Comparison of ENCODE assay signal across 8 cellular contexts in the genomic region with DNA sequence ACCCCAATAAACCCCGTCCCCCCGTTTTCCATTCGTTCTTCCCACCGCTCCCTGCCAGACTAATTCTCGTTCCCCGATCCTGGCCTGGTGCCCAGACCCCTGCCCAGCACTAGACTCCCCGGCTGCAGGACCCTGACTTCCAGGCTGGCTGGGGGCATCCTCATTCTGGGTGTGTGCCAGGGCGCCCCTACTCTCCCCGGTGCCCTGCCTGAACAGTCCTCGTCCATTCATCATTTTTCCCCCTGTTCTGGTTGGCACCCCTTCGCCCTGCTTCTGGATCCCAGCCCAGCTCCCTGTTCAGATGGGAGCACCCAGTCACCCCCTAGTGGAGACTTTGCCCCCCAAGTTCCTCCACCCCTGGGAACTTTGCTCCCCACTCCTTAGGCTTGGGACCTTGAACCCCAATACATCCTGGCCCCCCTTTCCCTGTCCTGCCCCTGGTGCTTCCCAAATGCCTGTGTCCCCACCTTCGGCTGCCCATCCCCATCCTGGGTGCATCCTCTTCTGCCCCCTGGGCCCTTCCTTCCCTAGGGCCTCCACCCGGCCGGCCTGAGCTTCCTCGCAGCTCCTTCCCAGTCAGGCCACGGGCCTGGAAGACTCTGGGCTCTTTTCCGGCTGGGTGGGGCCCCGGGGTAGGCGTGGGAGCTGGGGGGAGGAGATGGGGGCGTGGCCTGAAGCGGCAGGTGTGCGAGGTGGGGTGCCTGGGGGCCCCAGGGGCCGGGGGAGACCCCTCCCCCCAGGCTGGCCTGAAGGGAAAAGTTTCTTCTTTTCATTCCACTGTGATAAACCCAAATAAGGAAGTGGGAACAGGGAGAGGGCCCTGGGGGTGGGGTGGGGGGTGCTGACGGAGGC. TPM values are rescaled to one million over a fixed set of nuclear protein-coding genes. Genes with fewer than 3 reads are reported as not detected.
DNase-seq lines count a peak whose midpoint lies in the region; ATAC-seq and TF ChIP-seq lines count a peak whose summit lies in the region.

No MANE protein-coding gene starts in this region.

- H3K27ac Mint-ChIP-seq in activated naive CD8-positive, alpha-beta T cell treated with anti-CD3 and anti-CD28 coated beads for 36 hours, result peak overlapping the region; percentile 11

- no peaks in the 10 kb centered on the region for H3K9me2 ChIP-seq in hepatocyte (replicated peaks; ENCODE audit: insufficient read depth)

- H3K4me1 ChIP-seq in KMS-11 (ENCODE audit: low read depth, poor library complexity, severe bottlenecking), result peaks cover 6% of the 10 kb centered on the region
- peaks cover 21% of the 10 kb centered on the region for H3K4me1 ChIP-seq in hepatocyte (ENCODE audit: insufficient read depth)

- DNase-seq in Daoy (ENCODE audit: low read depth), result peak; percentile 54
- peak; percentile 26 for DNase-seq in activated naive CD8-positive, alpha-beta T cell treated with anti-CD3 and anti-CD28 coated beads for 36 hours
- peak; percentile 75 for DNase-seq in hepatocyte (ENCODE audit: low spot score)
- no peak for DNase-seq in retina
- no peak for DNase-seq in NK-92 (lab: John Stamatoyannopoulos, UW; ENCODE audit: unreplicated experiment)

- H3K79me2 ChIP-seq in KMS-11 (ENCODE audit: insufficient read depth, low read depth), result no peaks in the 10 kb centered on the region
- peaks cover 16% of the 10 kb centered on the region for H3K79me2 ChIP-seq in hepatocyte

- no peaks in the 10 kb centered on the region for H3K9me3 Mint-ChIP-seq in activated naive CD8-positive, alpha-beta T cell treated with anti-CD3 and anti-CD28 coated beads for 36 hours

- H3K27me3 Mint-ChIP-seq in activated naive CD8-positive, alpha-beta T cell treated with anti-CD3 and anti-CD28 coated beads for 36 hours, result no peaks in the 10 kb centered on the region

- H3K27ac ChIP-seq in KMS-11 (no peak overlapping the region), hepatocyte (peak overlapping the region; percentile 69), skin epidermis (peak overlapping the region; percentile 11 to 90 (median 80))

- WGBS in hepatocyte (ENCODE audit: low lambda C conversion rate, missing lambda C conversion rate), result 10% methylated on average over 18 of the region's 24 CpGs

- no peak for ATAC-seq in HG03442 (IDR thresholded peaks at IDR 0.05; ENCODE audit: unreplicated experiment)

- peak overlapping the region; percentile 35; the same call in 1 of the 2 replicates for H3K9ac ChIP-seq in KMS-11

- no peaks in the 10 kb centered on the region for H3K36me3 Mint-ChIP-seq in activated naive CD8-positive, alpha-beta T cell treated with anti-CD3 and anti-CD28 coated beads for 36 hours

- peak; percentile 49 for TF ChIP-seq CTCF in KMS-11 (conservative IDR thresholded peaks at IDR 0.05; ENCODE audit: low read depth, low read length)
- peak; percentile 34 for TF ChIP-seq CTCF in hepatocyte (IDR thresholded peaks at IDR 0.05; ENCODE audit: poor library complexity)

- H3K36me3 ChIP-seq in KMS-11 (ENCODE audit: insufficient read depth) (no peaks in the 10 kb centered on the region), hepatocyte (replicated peaks; ENCODE audit: insufficient read depth, low read depth) (no peaks in the 10 kb centered on the region)

- no peaks in the 10 kb centered on the region for H3K9me3 ChIP-seq in hepatocyte (ENCODE audit: low read depth)

- H3K4me2 ChIP-seq in KMS-11 (peak overlapping the region; percentile 72), hepatocyte (peak overlapping the region; percentile 99)

- H3K4me3 ChIP-seq in KMS-11 (IDR thresholded peaks at IDR 0.05; ENCODE audit: insufficient read depth, low read depth, low read length) (no peak overlapping the region), hepatocyte (peak overlapping the region; percentile 82), skin epidermis (peak overlapping the region; percentile 55 to 91 (median 70))

- peaks cover 13% of the 10 kb centered on the region for H3K4me1 Mint-ChIP-seq in activated naive CD8-positive, alpha-beta T cell treated with anti-CD3 and anti-CD28 coated beads for 36 hours

- H2AFZ ChIP-seq in KMS-11 (ENCODE audit: low read depth), result peak overlapping the region; percentile 85; the same call in 1 of the 2 replicates
- H2AFZ ChIP-seq in hepatocyte, result peak overlapping the region; percentile 74

- H3K27me3 ChIP-seq in KMS-11 (ENCODE audit: insufficient read depth, low read depth), result no peaks in the 10 kb centered on the region
- no peaks in the 10 kb centered on the region for H3K27me3 ChIP-seq in hepatocyte

- H3K4me3 Mint-ChIP-seq in activated naive CD8-positive, alpha-beta T cell treated with anti-CD3 and anti-CD28 coated beads for 36 hours, result peak overlapping the region; percentile 91

- H4K20me1 ChIP-seq in KMS-11 (ENCODE audit: insufficient read depth) (no peaks in the 10 kb centered on the region), hepatocyte (ENCODE audit: insufficient read depth, poor library complexity, severe bottlenecking) (peaks cover 5% of the 10 kb centered on the region)

RNA-seq across cellular contexts. Expression of gene PLCB3, which starts 0.9 kb away (rescaled TPM):
- 11.5 and 13.2 TPM in 2 replicates for total RNA-seq in Daoy (2014; rRNA removed; shearing (Covaris generic))
- total RNA-seq in activated naive CD8-positive, alpha-beta T cell treated with anti-CD3 and anti-CD28 coated beads for 36 hours, result 1 to 10 TPM; 7.3 to 7.4 TPM
- 21.1 and 23.5 TPM in 2 replicates for total RNA-seq in hepatocyte
- 19.0 and 19.5 TPM in 2 replicates for polyA plus RNA-seq in hepatocyte

RNA-seq across cellular contexts. Expression of gene PPP1R14B, which starts 5.5 kb away (rescaled TPM):
- total RNA-seq in Daoy (2014; rRNA removed; shearing (Covaris generic)), result 414 and 421 TPM in 2 replicates
- total RNA-seq in activated naive CD8-positive, alpha-beta T cell treated with anti-CD3 and anti-CD28 coated beads for 36 hours, result 100 to 1,000 TPM; 332 to 336 TPM
- total RNA-seq in hepatocyte, result 86.8 and 96.1 TPM in 2 replicates
- 222 and 229 TPM in 2 replicates for polyA plus RNA-seq in hepatocyte

RNA-seq across cellular contexts. Expression of gene FKBP2, which starts 11.3 kb away (rescaled TPM):
- total RNA-seq in Daoy (2014; rRNA removed; shearing (Covaris generic)), result 18.8 and 102 TPM in 2 replicates
- 10 to 100 TPM; 21.9 to 22.8 TPM for total RNA-seq in activated naive CD8-positive, alpha-beta T cell treated with anti-CD3 and anti-CD28 coated beads for 36 hours
- 57.7 and 73.5 TPM in 2 replicates for total RNA-seq in hepatocyte
- polyA plus RNA-seq in hepatocyte, result 349 and 421 TPM in 2 replicates

RNA-seq across cellular contexts. Expression of gene VEGFB, which starts 17.8 kb away (rescaled TPM):
- 6.7 and 8.9 TPM in 2 replicates for total RNA-seq in Daoy (2014; rRNA removed; shearing (Covaris generic))
- 10 to 100 TPM; 84.7 to 85.8 TPM for total RNA-seq in activated naive CD8-positive, alpha-beta T cell treated with anti-CD3 and anti-CD28 coated beads for 36 hours
- 29.1 and 30.5 TPM in 2 replicates for total RNA-seq in hepatocyte
- 116 and 117 TPM in 2 replicates for polyA plus RNA-seq in hepatocyte

RNA-seq across cellular contexts. Expression of gene DNAJC4, which starts 21.9 kb away (rescaled TPM):
- total RNA-seq in Daoy (2014; rRNA removed; shearing (Covaris generic)), result 1.7 and 2.7 TPM in 2 replicates
- total RNA-seq in activated naive CD8-positive, alpha-beta T cell treated with anti-CD3 and anti-CD28 coated beads for 36 hours, result 10 to 100 TPM; 16.5 to 17.7 TPM
- 12.8 and 13.4 TPM in 2 replicates for total RNA-seq in hepatocyte
- 58.4 and 61.7 TPM in 2 replicates for polyA plus RNA-seq in hepatocyte

Comparison
In these comparisons a context has a peak if more than half of its experiments do, and no peak if none do; other contexts are left out.
1. DNase-seq: peak in Daoy (single experiment), activated naive CD8-positive, alpha-beta T cell treated with anti-CD3 and anti-CD28 coated beads for 36 hours (single experiment) and hepatocyte (single experiment); none in retina (single experiment) and NK-92 (single experiment).